ENCODE assay signal across 8 cellular contexts in genomic region chr2:219509780-219510511, GRCh38.
A peak's percentile ranks its signal among the peaks of the same experiment; 100 is the strongest.
DNase-seq lines count a peak whose midpoint lies in the region; ATAC-seq and TF ChIP-seq lines count a peak whose summit lies in the region.

No MANE protein-coding gene starts in this region.

- H3K79me2 ChIP-seq in MM.1S (ENCODE audit: low read length): no peaks in the 10 kb centered on the region

- H3K4me3 ChIP-seq in MM.1S (ENCODE audit: low read length) (no peak overlapping the region), iPS-20b (ENCODE audit: low read length) (peak overlapping the region; percentile 68)

- ATAC-seq in GM21576 (IDR thresholded peaks at IDR 0.05; ENCODE audit: unreplicated experiment): peak; percentile 69
- no peak for ATAC-seq in GM18517 (IDR thresholded peaks at IDR 0.05; ENCODE audit: unreplicated experiment)

- peak overlapping the region; percentile 34; the same call in 1 of the 2 replicates for H3K4me2 ChIP-seq in MM.1S (ENCODE audit: low read depth, low read length)

- H3F3A ChIP-seq in MM.1S (ENCODE audit: insufficient read depth, low read length): no peaks in the 10 kb centered on the region

- H3K4me1 ChIP-seq in MM.1S (ENCODE audit: low read length): no peaks in the 10 kb centered on the region
- peaks cover 37% of the 10 kb centered on the region; the same call in 1 of the 2 replicates for H3K4me1 ChIP-seq in iPS-20b (ENCODE audit: insufficient read depth, low read length)

- H3K9me2 ChIP-seq in MM.1S (replicated peaks; ENCODE audit: insufficient read depth, low read length): no peaks in the 10 kb centered on the region

- H3K36me3 ChIP-seq in MM.1S (replicated peaks; ENCODE audit: insufficient read depth, low read length): no peaks in the 10 kb centered on the region
- no peaks in the 10 kb centered on the region; the same call in 1 of the 2 replicates for H3K36me3 ChIP-seq in iPS-20b (ENCODE audit: insufficient read depth, low read depth, low read length)

- in situ Hi-C loops in T47D (cut with HindIII; ENCODE audit: low pct_unique_long_range_greater_than_20kb, low sequenced_read_pairs): no loop called here

- DNase-seq in DMS 273 (lab: John Stamatoyannopoulos, UW; ENCODE audit: unreplicated experiment) (peak; percentile 91), MM.1S (no peak), T-helper 9 cell (peak; percentile 44), T47D (ENCODE audit: low read depth in 1 of 2, low spot score in 1 of 2) (peak; percentile 38 to 50)
- DNase-seq in stimulated activated CD4-positive, alpha-beta T cell treated with anti-CD3 and anti-CD28 coated beads, Interleukin-12 subunit alpha, Interleukin-12 subunit beta, amount 100 ng/mL, for 4 hours: peak; percentile 49

- H3K27me3 ChIP-seq in MM.1S (replicated peaks; ENCODE audit: insufficient read depth, low read length) (peaks cover 54% of the 10 kb centered on the region), iPS-20b (ENCODE audit: insufficient read depth, low read length) (peaks cover 51% of the 10 kb centered on the region)

- no peak overlapping the region for H3K9ac ChIP-seq in MM.1S (ENCODE audit: low read length)
- H3K9ac ChIP-seq in iPS-20b (ENCODE audit: low read depth, low read length): peak overlapping the region; percentile 42; the same call in 1 of the 2 replicates

- TF ChIP-seq CTCF in MM.1S (IDR thresholded peaks at IDR 0.05; ENCODE audit: low read length): peak; percentile 57

- H3K27ac ChIP-seq in MM.1S (ENCODE audit: low read length) (no peak overlapping the region), iPS-20b (ENCODE audit: low read length) (no peak overlapping the region)

- no peak overlapping the region for H2AFZ ChIP-seq in MM.1S (ENCODE audit: low read length)

- H3K9me3 ChIP-seq in MM.1S (replicated peaks; ENCODE audit: insufficient read depth, low read length): no peaks in the 10 kb centered on the region
- H3K9me3 ChIP-seq in iPS-20b (ENCODE audit: insufficient read depth, low read depth, low read length): no peaks in the 10 kb centered on the region

- H4K20me1 ChIP-seq in MM.1S (ENCODE audit: insufficient read depth, low read length): no peaks in the 10 kb centered on the region
